Comparison of ENCODE assay signal across 11 cellular contexts in the genomic region with DNA sequence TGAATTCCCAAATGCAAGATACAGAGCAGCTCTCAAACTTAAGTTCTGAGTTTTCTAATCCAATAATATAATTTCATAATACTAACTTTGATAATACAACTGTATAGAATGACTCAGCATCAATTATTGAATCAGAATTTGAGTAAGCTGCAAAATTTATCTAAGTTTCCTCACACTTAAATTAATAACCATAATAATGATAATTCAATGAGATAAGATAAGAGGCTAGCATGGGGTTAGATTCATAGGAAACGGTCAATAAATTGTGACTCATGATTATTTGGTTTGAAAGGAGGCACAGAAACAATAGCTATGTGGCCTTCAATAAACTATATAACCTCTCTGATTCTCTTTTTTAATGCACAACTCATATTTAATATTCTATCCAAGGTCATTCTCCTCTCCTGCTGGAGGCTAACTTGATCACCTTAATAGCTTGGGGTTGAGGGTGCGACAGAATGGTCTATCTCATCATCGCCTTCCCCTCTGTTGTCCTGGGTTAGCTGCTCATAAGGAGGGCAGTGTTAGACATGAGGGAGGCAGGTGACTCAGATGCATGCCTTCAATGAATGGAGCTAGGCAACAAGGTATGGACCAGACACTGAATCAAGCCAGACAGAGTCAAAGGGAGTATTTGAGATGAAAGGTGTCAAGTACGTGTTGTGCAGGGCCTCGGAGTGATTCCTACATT. TPM values are rescaled to one million over a fixed set of nuclear protein-coding genes. Genes with fewer than 3 reads are reported as not detected.
A peak's percentile ranks its signal among the peaks of the same experiment; 100 is the strongest.
DNase-seq lines count a peak whose midpoint lies in the region; ATAC-seq, FAIRE-seq and TF ChIP-seq lines count a peak whose summit lies in the region.
"Had no signal": no experiment of that assay in that cellular context is flagged by ENCODE, and none has a peak within 500 bp of the region (broad histone marks: within the 10 kb centered on the region; RNA-seq: fewer than 3 reads in every experiment).

No MANE protein-coding gene starts in this region.

- POLR2A ChIA-PET in H1 (lab: Charles Lee; ENCODE audit: partially characterized antibody) = interaction anchor here (1.4 to 1.6 kb wide), 2 partner anchors 9 to 440 kb away, joined by 4 to 5 read pairs; partner anchors contain the start of genes APLF and FBXO48

- no peak overlapping the region for H3K4me2 ChIP-seq in H1 (ENCODE audit: insufficient read depth in 1 of 2, low read depth in 2 of 2, low read length in 2 of 2)

- H3K56ac ChIP-seq in H1 (replicated peaks; ENCODE audit: insufficient read length, low read depth, low read length) = no peak overlapping the region

- intact Hi-C loops in sciatic nerve (cut with DNase I) = loop anchor here (5.0 kb wide), 1 partner anchor 155 kb away; no protein-coding TSS in a partner anchor

- no peak overlapping the region for H3K4ac ChIP-seq in H1 (replicated peaks; ENCODE audit: insufficient read length, low read depth, low read length)

- no peaks in the 10 kb centered on the region for H3K79me1 ChIP-seq in H1 (ENCODE audit: low read depth, low read length)

- H2BK120ac ChIP-seq in H1 (replicated peaks; ENCODE audit: low read depth, low read length) = no peak overlapping the region

- TF ChIP-seq CTCF in Peyer's patch (IDR thresholded peaks at IDR 0.05) = no peak
- no peak for TF ChIP-seq CTCF in H1 (IDR thresholded peaks at IDR 0.05; ENCODE audit: control extremely low read depth in 1 of 3, insufficient read depth in 1 of 3, low read depth in 1 of 3, low read length in 3 of 3)

- H3K36me3 ChIP-seq in Peyer's patch = no peaks in the 10 kb centered on the region
- H3K36me3 ChIP-seq in H1 (ENCODE audit: control insufficient read depth in 2 of 4, insufficient read depth in 4 of 4, low read length in 3 of 4) = no peaks in the 10 kb centered on the region

- no peaks in the 10 kb centered on the region for H3K79me2 ChIP-seq in H1 (ENCODE audit: control insufficient read depth in 1 of 2, insufficient read depth in 2 of 2, low read length in 2 of 2)

- peak overlapping the region; percentile 20; the same call in 1 of the 2 replicates for H2AK5ac ChIP-seq in H1 (ENCODE audit: low read depth, low read length)

- H3K4me3 ChIP-seq in Peyer's patch (no peak overlapping the region), H1 (ENCODE audit: extremely low read depth in 1 of 4, insufficient read depth in 2 of 4, low read depth in 3 of 4, low read length in 4 of 4) (no peak overlapping the region)
- H3K4me3 ChIP-seq: mucosa of descending colon, testis had no signal

- DNase-seq in stimulated activated CD4-positive, alpha-beta T cell treated with anti-CD3 and anti-CD28 coated beads, Interleukin-15, amount 100 ng/mL, for 24 hours = peak; percentile 10
- DNase-seq in stimulated activated CD4-positive, alpha-beta T cell treated with anti-CD3 and anti-CD28 coated beads, Interleukin-1b, Interleukin-23, amount 100 ng/mL, for 48 hours = no peak
- DNase-seq in Peyer's patch (no peak), H1 (ENCODE audit: low read depth in 1 of 2, low spot score in 2 of 2) (no peak), AML-193 (lab: John Stamatoyannopoulos, UW) (no peak), medulla oblongata (ENCODE audit: extremely low spot score) (no peak), sciatic nerve (ENCODE audit: low spot score) (no peak)
- no peak for DNase-seq in activated CD4-positive, CD25-positive, alpha-beta regulatory T cell (lab: John Stamatoyannopoulos, UW)
- DNase-seq: mucosa of descending colon, NCI-H146, testis had no signal

- H3K23ac ChIP-seq in H1 (ENCODE audit: insufficient read length) = no peak overlapping the region

- no peak overlapping the region; the same call in 1 of the 2 replicates for H2BK12ac ChIP-seq in H1 (ENCODE audit: low read depth, low read length)

- no peak for ATAC-seq in sciatic nerve

- no peak overlapping the region for H2BK20ac ChIP-seq in H1 (ENCODE audit: low read length)

- H2BK5ac ChIP-seq in H1 (ENCODE audit: low read depth, low read length) = no peak overlapping the region

- H3K4me1 ChIP-seq in Peyer's patch (peaks cover 0 to 11% (median 9%) of the 10 kb centered on the region in 4 donors), H1 (replicated peaks in 1 of 4; ENCODE audit: control insufficient read depth in 3 of 4, insufficient read depth in 4 of 4, low read length in 3 of 4) (peaks cover 0 to 7% (median 4%) of the 10 kb centered on the region in 4 experiments; a peak in 4 of 7 replicates)

- TF ChIP-seq EP300 in H1 (IDR thresholded peaks at IDR 0.05; ENCODE audit: borderline replicate concordance in 1 of 2, low read depth in 2 of 2, low read length in 2 of 2) = no peak

- H3K23me2 ChIP-seq in H1 (ENCODE audit: low read depth, low read length) = no peaks in the 10 kb centered on the region

- H2AFZ ChIP-seq in H1 (ENCODE audit: low read length) = no peak overlapping the region

- H3K27me3 ChIP-seq in Peyer's patch (no peaks in the 10 kb centered on the region), H1 (replicated peaks in 1 of 4; ENCODE audit: control insufficient read depth in 3 of 4, extremely low read depth in 1 of 4, insufficient read depth in 3 of 4, low read length in 3 of 4) (no peaks in the 10 kb centered on the region)
- H3K27me3 ChIP-seq: testis had no signal

- no peak overlapping the region for H4K8ac ChIP-seq in H1 (ENCODE audit: extremely low read depth, insufficient read depth, low read length)

- no peaks in the 10 kb centered on the region for H3K9me3 ChIP-seq in Peyer's patch
- no peaks in the 10 kb centered on the region for H3K9me3 ChIP-seq in H1 (ENCODE audit: insufficient read depth in 2 of 2, low read depth in 1 of 2, low read length in 1 of 2)
- H3K9me3 ChIP-seq: mucosa of descending colon, testis had no signal

- WGBS in H1 (ENCODE audit: extremely low coverage in 1 of 2, insufficient coverage in 1 of 2, insufficient read length in 1 of 2, insufficient replicate concordance in 2 of 2, low coverage in 1 of 2, low lambda C conversion rate in 2 of 2, missing lambda C conversion rate in 1 of 2), 2 experiments = 84% methylated on average over 5 of the region's 5 CpGs; no CpG with 5 or more reads in 1 of the 2 experiments

- no peak overlapping the region for H4K91ac ChIP-seq in H1 (replicated peaks; ENCODE audit: insufficient read length, low read length)

- no peak overlapping the region for H4K5ac ChIP-seq in H1 (ENCODE audit: insufficient read length, low read depth, low read length)

- no peak overlapping the region for H3K14ac ChIP-seq in H1 (ENCODE audit: insufficient read length)

- no peak overlapping the region for H3K18ac ChIP-seq in H1 (ENCODE audit: extremely low read depth, low read length)

- H3K27ac ChIP-seq in Peyer's patch (peak overlapping the region; percentile 48 to 75 (median 64)), H1 (ENCODE audit: low read depth, low read length) (no peak overlapping the region)
- H3K27ac ChIP-seq: testis had no signal

- TF ChIP-seq RAD21 in H1 (IDR thresholded peaks at IDR 0.05 in 1 of 2, conservative IDR thresholded peaks at IDR 0.05 in 1 of 2; ENCODE audit: low read depth in 2 of 2, low read length in 2 of 2) = no peak

- CTCF ChIA-PET in H1 (lab: Charles Lee; ENCODE audit: partially characterized antibody) = interaction anchor here (0.7 to 4.4 kb wide), 19 partner anchors 9 to 446 kb away, joined by 3 to 25 read pairs (median 6); no protein-coding TSS in a partner anchor

- H2BK15ac ChIP-seq in H1 (ENCODE audit: low read length) = no peak overlapping the region

- no peak overlapping the region; a peak in 1 of 7 replicates for H3K9ac ChIP-seq in H1 (replicated peaks in 1 of 4; ENCODE audit: extremely low read depth in 1 of 4, low read depth in 3 of 4, low read length in 3 of 4)

- TF ChIP-seq POLR2A in Peyer's patch (IDR thresholded peaks at IDR 0.05) (no peak), H1 (IDR thresholded peaks at IDR 0.05; ENCODE audit: control extremely low read depth in 1 of 2, low read depth in 2 of 2, low read length in 2 of 2) (no peak)

- no peak for FAIRE-seq in H1 (lab: Jason Lieb, UNC)

- H4K20me1 ChIP-seq in H1 (replicated peaks in 1 of 2; ENCODE audit: control insufficient read depth in 1 of 2, insufficient read depth in 2 of 2, low read length in 2 of 2) = no peaks in the 10 kb centered on the region

TF ChIP-seq in H1, 55 proteins besides CTCF, POLR2A, EP300 and RAD21:
- TF ChIP-seq RNF2 (IDR thresholded peaks at IDR 0.05; ENCODE audit: borderline replicate concordance, low read depth, low read length, missing control alignments, poor library complexity, severe bottlenecking) = no peak
- no peak for TF ChIP-seq MAFK (IDR thresholded peaks at IDR 0.05; ENCODE audit: low read depth, low read length)
- TF ChIP-seq CBX8 (IDR thresholded peaks at IDR 0.05; ENCODE audit: borderline replicate concordance, low read depth, low read length) = no peak
- no peak for TF ChIP-seq SP4 (IDR thresholded peaks at IDR 0.05; ENCODE audit: low read length)
- no peak for TF ChIP-seq SUZ12 (IDR thresholded peaks at IDR 0.05; ENCODE audit: low read length)
- no peak for TF ChIP-seq BACH1 (IDR thresholded peaks at IDR 0.05; ENCODE audit: low read length)

RNA-seq across cellular contexts. Expression of gene BMP10, which starts 36.2 kb away (rescaled TPM):
- total RNA-seq in Peyer's patch = not detected
- not detected in 2 replicates for total RNA-seq in H1 (2021; fragmentation: NEBNext Ultra II Directional; extraction: Animal tissue kit (Norgen Biotek cat#: 25700))
- not detected in 2 replicates for polyA plus RNA-seq in H1 (2011; rRNA removed)
- polyA plus RNA-seq in H1 (2011; cell fraction: cytosol; rRNA removed) = not detected
- not detected for polyA plus RNA-seq in H1 (2011; cell fraction: nucleus; rRNA removed)
- not detected in 4 replicates for polyA plus RNA-seq in H1 (2012, experiment 1 of 2)
- not detected for polyA plus RNA-seq in H1 (2012, experiment 2 of 2)
- polyA plus RNA-seq in H1 (2013, experiment 1 of 2) = not detected
- not detected for polyA plus RNA-seq in H1 (2013, experiment 2 of 2)
- polyA minus RNA-seq in H1 (2011; rRNA and poly(A)+ RNA removed) = 0.16 TPM in 1 of 2 replicates, not detected in the other
- polyA minus RNA-seq in H1 (2011; cell fraction: cytosol; rRNA and poly(A)+ RNA removed) = not detected
- polyA minus RNA-seq in H1 (2011; cell fraction: nucleus; rRNA and poly(A)+ RNA removed) = not detected
- not detected for total RNA-seq in sciatic nerve
- total RNA-seq: testis had no signal

RNA-seq across cellular contexts. Expression of gene GKN2, which starts 45.3 kb away (rescaled TPM):
- not detected for total RNA-seq in Peyer's patch
- total RNA-seq in H1 (2021; fragmentation: NEBNext Ultra II Directional; extraction: Animal tissue kit (Norgen Biotek cat#: 25700)) = not detected in 2 replicates
- polyA plus RNA-seq in H1 (2011; rRNA removed) = not detected in 2 replicates
- not detected for polyA plus RNA-seq in H1 (2011; cell fraction: cytosol; rRNA removed)
- polyA plus RNA-seq in H1 (2011; cell fraction: nucleus; rRNA removed) = not detected
- not detected in 4 replicates for polyA plus RNA-seq in H1 (2012, experiment 1 of 2)
- not detected for polyA plus RNA-seq in H1 (2012, experiment 2 of 2)
- polyA plus RNA-seq in H1 (2013, experiment 1 of 2) = not detected
- polyA plus RNA-seq in H1 (2013, experiment 2 of 2) = not detected
- not detected in 2 replicates for polyA minus RNA-seq in H1 (2011; rRNA and poly(A)+ RNA removed)
- polyA minus RNA-seq in H1 (2011; cell fraction: cytosol; rRNA and poly(A)+ RNA removed) = not detected
- polyA minus RNA-seq in H1 (2011; cell fraction: nucleus; rRNA and poly(A)+ RNA removed) = not detected
- total RNA-seq in sciatic nerve = not detected
- total RNA-seq: mucosa of descending colon, testis had no signal
